Comparison of ENCODE assay signal across 24 cellular contexts in genomic region chr12:52524898-52525591, GRCh38. TPM values are rescaled to one million over a fixed set of nuclear protein-coding genes. Genes with fewer than 3 reads are reported as not detected.
A peak's percentile ranks its signal among the peaks of the same experiment; 100 is the strongest.
DNase-seq lines count a peak whose midpoint lies in the region; ATAC-seq, FAIRE-seq and TF ChIP-seq lines count a peak whose summit lies in the region.
"Had no signal": no experiment of that assay in that cellular context is flagged by ENCODE, and none has a peak within 500 bp of the region (broad histone marks: within the 10 kb centered on the region; RNA-seq: fewer than 3 reads in every experiment).

No MANE protein-coding gene starts in this region.

- H3K79me2 ChIP-seq in PC-9 (ENCODE audit: low read depth) (no peaks in the 10 kb centered on the region), PC-3 (ENCODE audit: low read length) (no peaks in the 10 kb centered on the region)

- H3K9me3 Mint-ChIP-seq in activated CD8-positive, alpha-beta T cell treated with anti-CD3 and anti-CD28 coated beads, Interleukin-2, amount 10 ng/mL, durations not matched to agents 7 days and 5 days (ENCODE audit: insufficient read depth), result no peaks in the 10 kb centered on the region
- H3K9me3 Mint-ChIP-seq in activated CD8-positive, alpha-beta T cell treated with anti-CD3 and anti-CD28 coated beads for 36 hours, result no peaks in the 10 kb centered on the region
- H3K9me3 Mint-ChIP-seq: activated T-helper 2 cell treated with anti-CD3 and anti-CD28 coated beads, Interferon-gamma antibody, Interleukin-2, Interleukin-4, amounts not matched to agents 10 μg/mL and 5 μg/mL and 100 μg/mL, durations not matched to agents 14 hours and 24 hours and 36 hours; CD4-positive, CD25-positive, alpha-beta regulatory T cell; HFFc6 had no signal

- peak; percentile 5 for DNase-seq in activated CD8-positive, alpha-beta T cell treated with anti-CD3 and anti-CD28 coated beads, Interleukin-2, amount 10 ng/mL, durations not matched to agents 7 days and 5 days
- no peak for DNase-seq in activated CD8-positive, alpha-beta T cell treated with anti-CD3 and anti-CD28 coated beads for 36 hours
- peak in 1 of 2 experiments; percentile 50 for DNase-seq in PC-9
- no peak for DNase-seq in GM12892 (ENCODE audit: insufficient read length)
- DNase-seq in PC-3, result no peak
- no peak for DNase-seq in nucleus accumbens (lab: John Stamatoyannopoulos, UW)
- DNase-seq: activated CD4-positive, alpha-beta T cell treated with anti-CD3 and anti-CD28 coated beads, Interleukin-2, amount 50 U/mL, for 1 hour; CD4-positive, CD25-positive, alpha-beta regulatory T cell; HFFc6; mucosa of descending colon; NCI-H1694; NCI-H524; stimulated activated CD4-positive, alpha-beta T cell treated with anti-CD3 and anti-CD28 coated beads, Interleukin-4, amount 100 ng/mL, for 24 hours had no signal

- no peak overlapping the region for H3K9ac ChIP-seq in PC-3 (ENCODE audit: low read length)
- H3K9ac ChIP-seq: KMS-11 had no signal

- H3F3A ChIP-seq in PC-9 (ENCODE audit: insufficient read depth, low read depth) (peaks cover 26% of the 10 kb centered on the region), PC-3 (ENCODE audit: low read length, unreplicated experiment) (no peaks in the 10 kb centered on the region)

- CTCF ChIA-PET in activated CD8-positive, alpha-beta T cell treated with anti-CD3 and anti-CD28 coated beads, Interleukin-2, amount 10 ng/mL, durations not matched to agents 7 days and 5 days (lab: Charles Lee), result interaction anchor here (1.0 kb wide), 1 partner anchor 11 kb away, joined by 3 read pairs; no protein-coding TSS in a partner anchor
- CTCF ChIA-PET in activated CD8-positive, alpha-beta T cell treated with anti-CD3 and anti-CD28 coated beads for 36 hours (lab: Charles Lee), result interaction anchor here (1.2 kb wide), 1 partner anchor 36 kb away, joined by 3 read pairs; no protein-coding TSS in a partner anchor
- CTCF ChIA-PET in PC-9 (lab: Charles Lee), result interaction anchor here (0.6 to 1.3 kb wide), 2 partner anchors 15 to 57 kb away, joined by 3 to 4 read pairs; no protein-coding TSS in a partner anchor
- CTCF ChIA-PET in PC-3 (lab: Charles Lee), result no interaction called here

- H3K27me3 ChIP-seq in PC-9 (ENCODE audit: insufficient read depth, low read depth) (no peaks in the 10 kb centered on the region), esophagus (ENCODE audit: control insufficient read depth in 1 of 2, insufficient read depth in 2 of 2, low read length in 2 of 2) (no peaks in the 10 kb centered on the region), thymus (ENCODE audit: control insufficient read depth, insufficient read depth) (no peaks in the 10 kb centered on the region), PC-3 (ENCODE audit: low read length) (no peaks in the 10 kb centered on the region)
- H3K27me3 ChIP-seq: tibial artery had no signal

- BruUV-seq in PC-9 (replicated peaks; lab: Mats Ljungman, UMichigan) (no TSS peak), PC-3 (replicated peaks; lab: Mats Ljungman, UMichigan) (no TSS peak)

- H3K4me2 ChIP-seq in PC-9 (peak overlapping the region; percentile 9), PC-3 (ENCODE audit: low read length) (no peak overlapping the region)
- H3K4me2 ChIP-seq: KMS-11 had no signal

- peaks cover 13% of the 10 kb centered on the region for H3K4me1 Mint-ChIP-seq in activated CD8-positive, alpha-beta T cell treated with anti-CD3 and anti-CD28 coated beads, Interleukin-2, amount 10 ng/mL, durations not matched to agents 7 days and 5 days (ENCODE audit: low read depth)
- H3K4me1 Mint-ChIP-seq in activated CD8-positive, alpha-beta T cell treated with anti-CD3 and anti-CD28 coated beads for 36 hours (ENCODE audit: low read depth), result peaks cover 5% of the 10 kb centered on the region
- H3K4me1 Mint-ChIP-seq: CD4-positive, CD25-positive, alpha-beta regulatory T cell had no signal

- H3K4me1 ChIP-seq in PC-9 (replicated peaks; ENCODE audit: insufficient read depth), result peaks cover 57% of the 10 kb centered on the region
- H3K4me1 ChIP-seq in esophagus (ENCODE audit: control insufficient read depth in 2 of 2, insufficient read depth in 2 of 2, low read length in 1 of 2), result peaks cover 3 to 20% of the 10 kb centered on the region in 2 donors
- H3K4me1 ChIP-seq in thymus (ENCODE audit: control insufficient read depth, insufficient read depth, low read length), result no peaks in the 10 kb centered on the region
- peaks cover 15% of the 10 kb centered on the region for H3K4me1 ChIP-seq in PC-3 (ENCODE audit: insufficient read depth, low read length)

- no peak for TF ChIP-seq POLR2A in GM12892 (IDR thresholded peaks at IDR 0.05; ENCODE audit: low read depth, low read length)

- FAIRE-seq in GM12892 (lab: Jason Lieb, UNC), result no peak
- FAIRE-seq: A204.1 had no signal

- H3K9me3 ChIP-seq in PC-9 (ENCODE audit: insufficient read depth, low read depth) (no peaks in the 10 kb centered on the region), esophagus (ENCODE audit: control insufficient read depth in 2 of 2, insufficient read depth in 1 of 2, low read depth in 1 of 2, low read length in 1 of 2) (no peaks in the 10 kb centered on the region), thymus (ENCODE audit: control insufficient read depth) (no peaks in the 10 kb centered on the region), PC-3 (ENCODE audit: low read length) (no peaks in the 10 kb centered on the region)
- H3K9me3 ChIP-seq: mucosa of descending colon, tibial artery had no signal

- no peak overlapping the region for H3K27ac Mint-ChIP-seq in activated CD8-positive, alpha-beta T cell treated with anti-CD3 and anti-CD28 coated beads, Interleukin-2, amount 10 ng/mL, durations not matched to agents 7 days and 5 days
- H3K27ac Mint-ChIP-seq in activated CD8-positive, alpha-beta T cell treated with anti-CD3 and anti-CD28 coated beads for 36 hours, result no peak overlapping the region
- H3K27ac Mint-ChIP-seq: activated T-helper 2 cell treated with anti-CD3 and anti-CD28 coated beads, Interferon-gamma antibody, Interleukin-2, Interleukin-4, amounts not matched to agents 10 μg/mL and 5 μg/mL and 100 μg/mL, durations not matched to agents 14 hours and 24 hours and 36 hours; CD4-positive, CD25-positive, alpha-beta regulatory T cell; HFFc6 had no signal

- WGBS in esophagus, 2 donors, result 45 to 59% methylated on average over 5 of the region's 5 CpGs
- WGBS in thymus, result 93% methylated on average over 5 of the region's 5 CpGs

- H3K36me3 ChIP-seq in PC-9 (ENCODE audit: low read depth), result no peaks in the 10 kb centered on the region
- H3K36me3 ChIP-seq in esophagus (ENCODE audit: control insufficient read depth in 2 of 2, insufficient read depth in 2 of 2, low read length in 1 of 2), result no peaks in the 10 kb centered on the region
- no peaks in the 10 kb centered on the region for H3K36me3 ChIP-seq in thymus (ENCODE audit: control insufficient read depth, insufficient read depth)
- no peaks in the 10 kb centered on the region for H3K36me3 ChIP-seq in PC-3 (ENCODE audit: low read depth, low read length)
- H3K36me3 ChIP-seq: tibial artery had no signal

- H4K20me1 ChIP-seq in PC-9 (ENCODE audit: insufficient read depth) (no peaks in the 10 kb centered on the region), PC-3 (ENCODE audit: low read length) (no peaks in the 10 kb centered on the region)

- H3K4me3 Mint-ChIP-seq in activated CD8-positive, alpha-beta T cell treated with anti-CD3 and anti-CD28 coated beads, Interleukin-2, amount 10 ng/mL, durations not matched to agents 7 days and 5 days, result no peak overlapping the region
- no peak overlapping the region for H3K4me3 Mint-ChIP-seq in activated CD8-positive, alpha-beta T cell treated with anti-CD3 and anti-CD28 coated beads for 36 hours
- H3K4me3 Mint-ChIP-seq: CD4-positive, CD25-positive, alpha-beta regulatory T cell; HFFc6 had no signal

- intact Hi-C loops in activated CD8-positive, alpha-beta T cell treated with anti-CD3 and anti-CD28 coated beads for 36 hours (cut with micrococcal nuclease), result no loop called here
- intact Hi-C loops in PC-9 (cut with micrococcal nuclease; ENCODE audit: unreplicated experiment), result loop anchor here (5.0 to 10.0 kb wide), 3 partner anchors 128 to 450 kb away; no protein-coding TSS in a partner anchor
- intact Hi-C loops in PC-3 (cut with micrococcal nuclease), result no loop called here

- TF ChIP-seq CTCF in activated CD8-positive, alpha-beta T cell treated with anti-CD3 and anti-CD28 coated beads for 36 hours (IDR thresholded peaks at IDR 0.05), result no peak
- TF ChIP-seq CTCF in PC-9 (conservative IDR thresholded peaks at IDR 0.05), result no peak
- no peak for TF ChIP-seq CTCF in PC-3 (conservative IDR thresholded peaks at IDR 0.05; ENCODE audit: low read depth, low read length)

- H3K36me3 Mint-ChIP-seq in activated CD8-positive, alpha-beta T cell treated with anti-CD3 and anti-CD28 coated beads, Interleukin-2, amount 10 ng/mL, durations not matched to agents 7 days and 5 days (ENCODE audit: low read depth), result no peaks in the 10 kb centered on the region
- no peaks in the 10 kb centered on the region for H3K36me3 Mint-ChIP-seq in activated CD8-positive, alpha-beta T cell treated with anti-CD3 and anti-CD28 coated beads for 36 hours (ENCODE audit: low read depth)
- H3K36me3 Mint-ChIP-seq: CD4-positive, CD25-positive, alpha-beta regulatory T cell had no signal

- POLR2A ChIA-PET in activated CD8-positive, alpha-beta T cell treated with anti-CD3 and anti-CD28 coated beads, Interleukin-2, amount 10 ng/mL, durations not matched to agents 7 days and 5 days (lab: Charles Lee), result no interaction called here
- POLR2A ChIA-PET in activated CD8-positive, alpha-beta T cell treated with anti-CD3 and anti-CD28 coated beads for 36 hours (lab: Charles Lee), result interaction anchor here (1.0 kb wide), 1 partner anchor 49 kb away, joined by 3 read pairs; the partner anchor contains the start of gene KRT74
- POLR2A ChIA-PET in PC-9 (lab: Charles Lee; ENCODE audit: unreplicated experiment) (interaction anchor here (0.6 to 0.7 kb wide), 2 partner anchors 123 to 559 kb away, joined by 3 to 5 read pairs; no protein-coding TSS in a partner anchor), PC-3 (lab: Charles Lee; ENCODE audit: unreplicated experiment) (no interaction called here)

- H2AFZ ChIP-seq in PC-9 (no peak overlapping the region), PC-3 (ENCODE audit: low read length) (no peak overlapping the region)

- no peaks in the 10 kb centered on the region for H3K27me3 Mint-ChIP-seq in activated CD8-positive, alpha-beta T cell treated with anti-CD3 and anti-CD28 coated beads, Interleukin-2, amount 10 ng/mL, durations not matched to agents 7 days and 5 days (ENCODE audit: low read depth)
- no peaks in the 10 kb centered on the region for H3K27me3 Mint-ChIP-seq in activated CD8-positive, alpha-beta T cell treated with anti-CD3 and anti-CD28 coated beads for 36 hours
- H3K27me3 Mint-ChIP-seq: CD4-positive, CD25-positive, alpha-beta regulatory T cell had no signal

- no peak for ATAC-seq in activated CD8-positive, alpha-beta T cell treated with anti-CD3 and anti-CD28 coated beads, Interleukin-2, amount 10 ng/mL, durations not matched to agents 7 days and 5 days
- ATAC-seq in activated CD8-positive, alpha-beta T cell treated with anti-CD3 and anti-CD28 coated beads for 36 hours, result no peak
- ATAC-seq in PC-3, result no peak
- ATAC-seq: mucosa of descending colon, SK-N-SH treated with all-trans-retinoic acid at 6 μM for 48 hours had no signal

- no peak overlapping the region for H3K27ac ChIP-seq in PC-9
- peak overlapping the region; percentile 88 to 89 for H3K27ac ChIP-seq in esophagus (ENCODE audit: low read depth in 2 of 2, low read length in 1 of 2)
- peak overlapping the region; percentile 67 for H3K27ac ChIP-seq in thymus (ENCODE audit: low read depth)
- no peak overlapping the region for H3K27ac ChIP-seq in PC-3 (ENCODE audit: low read length)
- H3K27ac ChIP-seq: KMS-11, tibial artery had no signal

- H3K9me2 ChIP-seq in PC-9 (ENCODE audit: insufficient read depth) (no peaks in the 10 kb centered on the region), PC-3 (replicated peaks; ENCODE audit: low read length) (no peaks in the 10 kb centered on the region)

- H3K4me3 ChIP-seq in PC-9 (no peak overlapping the region), esophagus (ENCODE audit: low read depth in 1 of 2, low read length in 2 of 2) (peak overlapping the region in 1 of 2 donors; percentile 8), thymus (ENCODE audit: low read length) (no peak overlapping the region), PC-3 (ENCODE audit: low read length) (no peak overlapping the region)
- H3K4me3 ChIP-seq: mucosa of descending colon, tibial artery had no signal

RNA-seq across cellular contexts. Expression of gene KRT5, which starts 4.9 kb away (rescaled TPM):
- total RNA-seq in activated CD8-positive, alpha-beta T cell treated with anti-CD3 and anti-CD28 coated beads, Interleukin-2, amount 10 ng/mL, durations not matched to agents 7 days and 5 days, result not detected
- total RNA-seq in activated CD8-positive, alpha-beta T cell treated with anti-CD3 and anti-CD28 coated beads for 36 hours, result not detected
- 89.7 and 134 TPM in 2 replicates for total RNA-seq in PC-9 (2021)
- 1,000 to 10,000 TPM; 3,653 to 6,695 TPM for polyA plus RNA-seq in esophagus
- polyA plus RNA-seq in thymus, result 1,023 TPM
- polyA plus RNA-seq in GM12892 (2012; ENCODE audit: missing spikeins), result not detected
- total RNA-seq in PC-3 (2014; rRNA removed), result not detected in 2 replicates
- total RNA-seq: activated T-helper 2 cell treated with anti-CD3 and anti-CD28 coated beads, Interferon-gamma antibody, Interleukin-2, Interleukin-4, amounts not matched to agents 10 μg/mL and 5 μg/mL and 100 μg/mL, durations not matched to agents 14 hours and 24 hours and 36 hours; CD4-positive, CD25-positive, alpha-beta regulatory T cell; chondrocyte; HFFc6; kidney epithelial cell had no signal
- polyA plus RNA-seq: CD4-positive, CD25-positive, alpha-beta regulatory T cell had no signal

RNA-seq across cellular contexts. Expression of gene KRT71, which starts 27.9 kb away (rescaled TPM):
- not detected for total RNA-seq in activated CD8-positive, alpha-beta T cell treated with anti-CD3 and anti-CD28 coated beads, Interleukin-2, amount 10 ng/mL, durations not matched to agents 7 days and 5 days
- total RNA-seq in activated CD8-positive, alpha-beta T cell treated with anti-CD3 and anti-CD28 coated beads for 36 hours, result not detected
- total RNA-seq in PC-9 (2021), result not detected in 2 replicates
- not detected for polyA plus RNA-seq in esophagus
- polyA plus RNA-seq in thymus, result 3.6 TPM
- polyA plus RNA-seq in GM12892 (2012; ENCODE audit: missing spikeins), result not detected
- total RNA-seq in PC-3 (2014; rRNA removed), result not detected in 2 replicates
- total RNA-seq: activated T-helper 2 cell treated with anti-CD3 and anti-CD28 coated beads, Interferon-gamma antibody, Interleukin-2, Interleukin-4, amounts not matched to agents 10 μg/mL and 5 μg/mL and 100 μg/mL, durations not matched to agents 14 hours and 24 hours and 36 hours; CD4-positive, CD25-positive, alpha-beta regulatory T cell; chondrocyte; HFFc6; kidney epithelial cell; mucosa of descending colon; OCI-LY7; osteoblast had no signal
- polyA plus RNA-seq: CD4-positive, CD25-positive, alpha-beta regulatory T cell had no signal

RNA-seq across cellular contexts. Expression of gene KRT6A, which starts 32.0 kb away (rescaled TPM):
- not detected for total RNA-seq in activated CD8-positive, alpha-beta T cell treated with anti-CD3 and anti-CD28 coated beads, Interleukin-2, amount 10 ng/mL, durations not matched to agents 7 days and 5 days
- total RNA-seq in activated CD8-positive, alpha-beta T cell treated with anti-CD3 and anti-CD28 coated beads for 36 hours, result not detected
- total RNA-seq in PC-9 (2021) (55.9 and 87.5 TPM in 2 replicates), PC-3 (2014; rRNA removed) (46.3 and 61.2 TPM in 2 replicates)
- polyA plus RNA-seq in esophagus (1,000 to 10,000 TPM in 1 of 2 donors, 100 to 1,000 TPM in 1; 945 to 7,628 TPM), thymus (671 TPM)
- polyA plus RNA-seq in GM12892 (2012; ENCODE audit: missing spikeins), result not detected
- total RNA-seq: activated T-helper 2 cell treated with anti-CD3 and anti-CD28 coated beads, Interferon-gamma antibody, Interleukin-2, Interleukin-4, amounts not matched to agents 10 μg/mL and 5 μg/mL and 100 μg/mL, durations not matched to agents 14 hours and 24 hours and 36 hours; CD4-positive, CD25-positive, alpha-beta regulatory T cell; chondrocyte; HFFc6 had no signal
- polyA plus RNA-seq: CD4-positive, CD25-positive, alpha-beta regulatory T cell had no signal

RNA-seq across cellular contexts. Expression of gene KRT74, which starts 48.6 kb away (rescaled TPM):
- not detected for total RNA-seq in activated CD8-positive, alpha-beta T cell treated with anti-CD3 and anti-CD28 coated beads, Interleukin-2, amount 10 ng/mL, durations not matched to agents 7 days and 5 days
- total RNA-seq in activated CD8-positive, alpha-beta T cell treated with anti-CD3 and anti-CD28 coated beads for 36 hours, result not detected
- total RNA-seq in PC-9 (2021) (not detected in 2 replicates), PC-3 (2014; rRNA removed) (not detected in 2 replicates)
- polyA plus RNA-seq in esophagus (under 1 TPM; 0.07 to 0.24 TPM), thymus (0.34 TPM)
- polyA plus RNA-seq in GM12892 (2012; ENCODE audit: missing spikeins), result 0.08 TPM
- total RNA-seq: activated T-helper 2 cell treated with anti-CD3 and anti-CD28 coated beads, Interferon-gamma antibody, Interleukin-2, Interleukin-4, amounts not matched to agents 10 μg/mL and 5 μg/mL and 100 μg/mL, durations not matched to agents 14 hours and 24 hours and 36 hours; CD4-positive, CD25-positive, alpha-beta regulatory T cell; chondrocyte; HFFc6; kidney epithelial cell; mucosa of descending colon; OCI-LY7; osteoblast had no signal
- polyA plus RNA-seq: CD4-positive, CD25-positive, alpha-beta regulatory T cell had no signal

RNA-seq across cellular contexts. Expression of gene KRT6C, which starts 51.4 kb away (rescaled TPM):
- not detected for total RNA-seq in activated CD8-positive, alpha-beta T cell treated with anti-CD3 and anti-CD28 coated beads, Interleukin-2, amount 10 ng/mL, durations not matched to agents 7 days and 5 days
- total RNA-seq in activated CD8-positive, alpha-beta T cell treated with anti-CD3 and anti-CD28 coated beads for 36 hours, result not detected
- total RNA-seq in PC-9 (2021), result not detected in 2 replicates
- polyA plus RNA-seq in esophagus, result 100 to 1,000 TPM; 229 to 427 TPM
- 23.5 TPM for polyA plus RNA-seq in thymus
- not detected for polyA plus RNA-seq in GM12892 (2012; ENCODE audit: missing spikeins)
- total RNA-seq in PC-3 (2014; rRNA removed), result not detected in 2 replicates
- total RNA-seq: activated T-helper 2 cell treated with anti-CD3 and anti-CD28 coated beads, Interferon-gamma antibody, Interleukin-2, Interleukin-4, amounts not matched to agents 10 μg/mL and 5 μg/mL and 100 μg/mL, durations not matched to agents 14 hours and 24 hours and 36 hours; CD4-positive, CD25-positive, alpha-beta regulatory T cell; chondrocyte; HFFc6; kidney epithelial cell; OCI-LY7; osteoblast had no signal
- polyA plus RNA-seq: CD4-positive, CD25-positive, alpha-beta regulatory T cell had no signal

Comparison
In these comparisons a context has a peak if more than half of its experiments do, and no peak if none do; other contexts are left out.
1. POLR2A ChIA-PET loops: an anchor here in activated CD8-positive, alpha-beta T cell treated with anti-CD3 and anti-CD28 coated beads for 36 hours (1.0 kb wide) and PC-9 (0.6 to 0.7 kb wide); none called in activated CD8-positive, alpha-beta T cell treated with anti-CD3 and anti-CD28 coated beads, Interleukin-2, amount 10 ng/mL, durations not matched to agents 7 days and 5 days and PC-3.
2. H3K27ac ChIP-seq: peak in esophagus (2 of 2) and thymus (single experiment); none in PC-9 (single experiment) and PC-3 (single experiment).
3. RNA of gene KRT5, which starts 4.9 kb away (total RNA-seq): 89.7 to 134 TPM in PC-9; not detected in activated CD8-positive, alpha-beta T cell treated with anti-CD3 and anti-CD28 coated beads, Interleukin-2, amount 10 ng/mL, durations not matched to agents 7 days and 5 days, not detected in activated CD8-positive, alpha-beta T cell treated with anti-CD3 and anti-CD28 coated beads for 36 hours and not detected in PC-3; every median in the first group is over 10 times any median in the second.
4. RNA of gene KRT6A, which starts 32.0 kb away (total RNA-seq): 55.9 to 87.5 TPM in PC-9 and 46.3 to 61.2 TPM in PC-3; not detected in activated CD8-positive, alpha-beta T cell treated with anti-CD3 and anti-CD28 coated beads, Interleukin-2, amount 10 ng/mL, durations not matched to agents 7 days and 5 days and not detected in activated CD8-positive, alpha-beta T cell treated with anti-CD3 and anti-CD28 coated beads for 36 hours; every median in the first group is over 10 times any median in the second.